In genomic region chr22:24264329-24264886, GRCh38 we compare ENCODE assay signal across 9 cellular contexts. TPM values are rescaled to one million over a fixed set of nuclear protein-coding genes. Genes with fewer than 3 reads are reported as not detected.
DNase-seq lines count a peak whose midpoint lies in the region; ATAC-seq, FAIRE-seq and TF ChIP-seq lines count a peak whose summit lies in the region.
"Not testable (repeated sequence)": the region's sequence is repeated elsewhere in the genome, so short reads cannot be mapped to it uniquely, and the experiment has no call there.
"Had no signal": no experiment of that assay in that cellular context is flagged by ENCODE, and none has a peak within 500 bp of the region (broad histone marks: within the 10 kb centered on the region; RNA-seq: fewer than 3 reads in every experiment).

No MANE protein-coding gene starts in this region.

- H4K91ac ChIP-seq in neuronal stem cell (ENCODE audit: low read depth, low read length, poor library complexity) = not testable (repeated sequence)

- H3K14ac ChIP-seq in neuronal stem cell (ENCODE audit: low read length) = not testable (repeated sequence)

- POLR2A ChIA-PET in activated CD8-positive, alpha-beta T cell treated with anti-CD3 and anti-CD28 coated beads, Interleukin-2, amount 10 ng/mL, durations not matched to agents 7 days and 5 days (lab: Charles Lee); HepG2 (lab: Yijun Ruan, JAX): not testable (repeated sequence)

- not testable (repeated sequence) for H2AFZ ChIP-seq in fibroblast of lung (ENCODE audit: low read length); HepG2 (ENCODE audit: low read length)
- H2AFZ ChIP-seq in neuronal stem cell (ENCODE audit: low read length) = peak overlapping the region; percentile 64

- not testable (repeated sequence) for H3K9me3 ChIP-seq in fibroblast of lung (ENCODE audit: control insufficient read depth, insufficient read depth, low read depth, low read length); HepG2 (ENCODE audit: low read length); neuronal stem cell (replicated peaks in 1 of 2; ENCODE audit: control insufficient read depth in 2 of 2, insufficient read depth in 1 of 2, low read depth in 1 of 2, low read length in 2 of 2); thyroid gland

- H3K27me3 Mint-ChIP-seq in activated CD8-positive, alpha-beta T cell treated with anti-CD3 and anti-CD28 coated beads, Interleukin-2, amount 10 ng/mL, durations not matched to agents 7 days and 5 days (ENCODE audit: low read depth); brain: not testable (repeated sequence)

- H3K9me3 Mint-ChIP-seq in activated CD8-positive, alpha-beta T cell treated with anti-CD3 and anti-CD28 coated beads, Interleukin-2, amount 10 ng/mL, durations not matched to agents 7 days and 5 days (ENCODE audit: insufficient read depth); brain: not testable (repeated sequence)

- peak; percentile 51 for DNase-seq in EL
- DNase-seq in LHCN-M2 (ENCODE audit: low read depth) = peak; percentile 57
- not testable (repeated sequence) for DNase-seq in activated CD8-positive, alpha-beta T cell treated with anti-CD3 and anti-CD28 coated beads, Interleukin-2, amount 10 ng/mL, durations not matched to agents 7 days and 5 days; HepG2 (ENCODE audit: low spot score); neuronal stem cell (ENCODE audit: low spot score); thyroid gland
- DNase-seq in fibroblast of lung (ENCODE audit: low read depth in 2 of 2) = peak; percentile 60 to 65

- H4K20me1 ChIP-seq in fibroblast of lung (ENCODE audit: control insufficient read depth, extremely low read depth, insufficient read depth, low read length); HepG2 (ENCODE audit: insufficient read depth, low read length): not testable (repeated sequence)

- not testable (repeated sequence) for ATAC-seq in activated CD8-positive, alpha-beta T cell treated with anti-CD3 and anti-CD28 coated beads, Interleukin-2, amount 10 ng/mL, durations not matched to agents 7 days and 5 days; HepG2

- H3K4ac ChIP-seq in neuronal stem cell (ENCODE audit: low read length) = not testable (repeated sequence)

- peak overlapping the region; percentile 69 for H3K27ac Mint-ChIP-seq in activated CD8-positive, alpha-beta T cell treated with anti-CD3 and anti-CD28 coated beads, Interleukin-2, amount 10 ng/mL, durations not matched to agents 7 days and 5 days
- peak overlapping the region in 2 of 5 experiments; percentile 96 to 98 for H3K27ac Mint-ChIP-seq in brain

- H3K23ac ChIP-seq in neuronal stem cell (ENCODE audit: low read depth, low read length, poor library complexity) = not testable (repeated sequence)

- CTCF ChIA-PET in activated CD8-positive, alpha-beta T cell treated with anti-CD3 and anti-CD28 coated beads, Interleukin-2, amount 10 ng/mL, durations not matched to agents 7 days and 5 days (lab: Charles Lee); HepG2 (lab: Yijun Ruan, JAX; ENCODE audit: low intra/inter-chr PET ratio, low total read pairs): not testable (repeated sequence)

- not testable (repeated sequence) for BruUV-seq in HepG2 (replicated peaks; lab: Mats Ljungman, UMichigan)

- not testable (repeated sequence) for H2BK5ac ChIP-seq in neuronal stem cell (ENCODE audit: low read length)

- in situ Hi-C loops in HepG2 (cut with HindIII; ENCODE audit: extremely low pct_ligation_motif_present, low pct_unique_long_range_greater_than_20kb) = not testable (repeated sequence)

- H3K79me1 ChIP-seq in neuronal stem cell (ENCODE audit: low read depth, low read length) = not testable (repeated sequence)

- H3K4me3 ChIP-seq in fibroblast of lung (replicated peaks in 1 of 4; ENCODE audit: control extremely low read depth in 1 of 4, insufficient read depth in 1 of 4, low read depth in 3 of 4, low read length in 4 of 4); HepG2 (replicated peaks in 1 of 3; ENCODE audit: insufficient read depth in 1 of 3, low read depth in 2 of 3, low read length in 3 of 3); thyroid gland (replicated peaks in 1 of 3): not testable (repeated sequence)
- peak overlapping the region in 1 of 2 donors; percentile 34 for H3K4me3 ChIP-seq in neuronal stem cell (ENCODE audit: low read length in 2 of 2)

- H3K18ac ChIP-seq in neuronal stem cell (ENCODE audit: low read length) = not testable (repeated sequence)

- not testable (repeated sequence) for H3K4me1 ChIP-seq in fibroblast of lung (ENCODE audit: control insufficient read depth, extremely low read depth, insufficient read depth, low read length)
- H3K4me1 ChIP-seq in HepG2 (ENCODE audit: insufficient read depth, low read length) = peaks cover 42% of the 10 kb centered on the region
- H3K4me1 ChIP-seq in neuronal stem cell (ENCODE audit: control insufficient read depth in 2 of 2, insufficient read depth in 1 of 2, low read depth in 1 of 2, low read length in 2 of 2) = peaks cover 1 to 21% of the 10 kb centered on the region in 2 donors
- peaks cover 0 to 12% of the 10 kb centered on the region in 2 donors for H3K4me1 ChIP-seq in thyroid gland

- not testable (repeated sequence) for TF ChIP-seq EP300 in HepG2 (IDR thresholded peaks at IDR 0.05; ENCODE audit: low read depth in 2 of 2, low read length in 2 of 2); HepG2 (CRISPR knock-in tag; IDR thresholded peaks at IDR 0.05; ENCODE audit: borderline replicate concordance)

- not testable (repeated sequence) for H2BK15ac ChIP-seq in neuronal stem cell (ENCODE audit: low read length)

- not testable (repeated sequence) for H3K9ac ChIP-seq in fibroblast of lung (ENCODE audit: insufficient read depth, low read length); HepG2 (ENCODE audit: insufficient read depth, low read depth, low read length); neuronal stem cell (ENCODE audit: low read depth, low read length, poor library complexity)

- H3K4me3 Mint-ChIP-seq in activated CD8-positive, alpha-beta T cell treated with anti-CD3 and anti-CD28 coated beads, Interleukin-2, amount 10 ng/mL, durations not matched to agents 7 days and 5 days = not testable (repeated sequence)
- peak overlapping the region in 3 of 5 experiments; percentile 41 to 67 (median 61) for H3K4me3 Mint-ChIP-seq in brain

- H2AK5ac ChIP-seq in neuronal stem cell (ENCODE audit: low read depth, low read length) = not testable (repeated sequence)

- not testable (repeated sequence) for H2BK120ac ChIP-seq in neuronal stem cell (ENCODE audit: low read depth, low read length)

- H3K36me3 ChIP-seq in fibroblast of lung (ENCODE audit: control insufficient read depth, insufficient read depth, low read length); HepG2 (replicated peaks in 1 of 2; ENCODE audit: control insufficient read depth in 1 of 2, insufficient read depth in 2 of 2, low read length in 2 of 2); neuronal stem cell (replicated peaks in 1 of 2; ENCODE audit: control insufficient read depth in 2 of 2, insufficient read depth in 2 of 2, low read length in 2 of 2); thyroid gland: not testable (repeated sequence)

- not testable (repeated sequence) for TF ChIP-seq RAD21 in HepG2 (CRISPR knock-in tag; IDR thresholded peaks at IDR 0.05)

- not testable (repeated sequence) for H3K4me2 ChIP-seq in fibroblast of lung (ENCODE audit: extremely low read depth, insufficient read depth, low read length); neuronal stem cell (ENCODE audit: insufficient read depth, low read length, poor library complexity, severe bottlenecking)
- H3K4me2 ChIP-seq in HepG2 (ENCODE audit: low read depth, low read length) = peak overlapping the region; percentile 32; the same call in 1 of the 2 replicates

- peak overlapping the region; percentile 43 for H4K8ac ChIP-seq in neuronal stem cell (ENCODE audit: low read depth, low read length)

- not testable (repeated sequence) for H3K36me3 Mint-ChIP-seq in activated CD8-positive, alpha-beta T cell treated with anti-CD3 and anti-CD28 coated beads, Interleukin-2, amount 10 ng/mL, durations not matched to agents 7 days and 5 days (ENCODE audit: low read depth); brain

- H2BK12ac ChIP-seq in neuronal stem cell (ENCODE audit: low read length) = not testable (repeated sequence)

- TF ChIP-seq POLR2A in HepG2 (IDR thresholded peaks at IDR 0.05; ENCODE audit: insufficient read depth in 1 of 2, low read depth in 2 of 2, low read length in 2 of 2); thyroid gland (IDR thresholded peaks at IDR 0.05): not testable (repeated sequence)

- H3K27me3 ChIP-seq in fibroblast of lung (ENCODE audit: control insufficient read depth, insufficient read depth, low read length); HepG2 (ENCODE audit: control insufficient read depth in 1 of 2, insufficient read depth in 2 of 2, low read length in 2 of 2); neuronal stem cell (ENCODE audit: control insufficient read depth in 3 of 3, insufficient read depth in 3 of 3, low read depth in 1 of 3, low read length in 3 of 3); thyroid gland: not testable (repeated sequence)

- peaks cover 20% of the 10 kb centered on the region for H3K4me1 Mint-ChIP-seq in activated CD8-positive, alpha-beta T cell treated with anti-CD3 and anti-CD28 coated beads, Interleukin-2, amount 10 ng/mL, durations not matched to agents 7 days and 5 days (ENCODE audit: low read depth)
- H3K4me1 Mint-ChIP-seq in brain = peaks cover 19% of the 10 kb centered on the region

- intact Hi-C loops in HepG2 (cut with micrococcal nuclease; ENCODE audit: unreplicated experiment) = not testable (repeated sequence)
- intact Hi-C loops in thyroid gland (cut with DNase I) = loop anchor here (10.0 kb wide), 1 partner anchor 310 kb away; no protein-coding TSS in a partner anchor

- 33% methylated on average over 2 of the region's 9 CpGs for WGBS in HepG2 (ENCODE audit: low lambda C conversion rate)
- no CpG with 5 or more reads among the region's 9 CpGs for WGBS in neuronal stem cell (ENCODE audit: extremely low coverage in 2 of 2, insufficient read length in 2 of 2, insufficient replicate concordance in 1 of 2), 2 donors
- WGBS in thyroid gland, 2 donors = 42 to 92% methylated on average over 2 to 4 of the region's 9 CpGs

- H3K79me2 ChIP-seq in fibroblast of lung (ENCODE audit: control insufficient read depth, insufficient read depth, low read length); HepG2 (ENCODE audit: insufficient read depth, low read length): not testable (repeated sequence)

- not testable (repeated sequence) for TF ChIP-seq CTCF in brain (conservative IDR thresholded peaks at IDR 0.05); fibroblast of lung (conservative IDR thresholded peaks at IDR 0.05 in 1 of 2, IDR thresholded peaks at IDR 0.05 in 1 of 2; ENCODE audit: low read depth in 1 of 2, low read length in 2 of 2); HepG2 (CRISPR knock-in tag; IDR thresholded peaks at IDR 0.05); thyroid gland (IDR thresholded peaks at IDR 0.05)

- H3K27ac ChIP-seq in fibroblast of lung (ENCODE audit: insufficient read depth, low read length) = peak overlapping the region; percentile 27
- H3K27ac ChIP-seq in HepG2 (ENCODE audit: extremely low read length, insufficient read depth, low read length); neuronal stem cell (replicated peaks; ENCODE audit: low read length): not testable (repeated sequence)
- peak overlapping the region in 2 of 3 donors; percentile 7 to 18 for H3K27ac ChIP-seq in thyroid gland

- FAIRE-seq in HepG2 (lab: Jason Lieb, UNC) = not testable (repeated sequence)

RNA-seq across cellular contexts. Expression of gene SPECC1L, which starts 6.2 kb away (rescaled TPM):
- total RNA-seq in LHCN-M2 (2014; rRNA removed) = 34.0 and 39.9 TPM in 2 replicates
- 20.2 TPM for polyA plus RNA-seq in LHCN-M2 (2012)
- 10 to 100 TPM; 57.6 to 59.7 TPM for total RNA-seq in activated CD8-positive, alpha-beta T cell treated with anti-CD3 and anti-CD28 coated beads, Interleukin-2, amount 10 ng/mL, durations not matched to agents 7 days and 5 days
- polyA plus RNA-seq in brain (ENCODE audit: insufficient read depth, low read depth, low replicate concordance) = 38.0 TPM
- 43.4 and 46.2 TPM in 2 replicates for total RNA-seq in fibroblast of lung
- polyA plus RNA-seq in fibroblast of lung = 28.4 and 40.3 TPM in 2 replicates
- polyA plus RNA-seq in fibroblast of lung (2012) = 22.6 and 33.8 TPM in 2 replicates
- 31.4 and 33.3 TPM in 2 replicates for polyA minus RNA-seq in fibroblast of lung (ENCODE audit: low replicate concordance)
- 30.3 and 40.2 TPM in 2 replicates for total RNA-seq in HepG2 (2016; rRNA removed; fragmentation: Illumina TruSeq; extraction: Trizol)
- total RNA-seq in HepG2 (2016; cell fraction: cytosol; rRNA removed; fragmentation: Illumina TruSeq; extraction: Trizol; ENCODE audit: low read depth) = 12.7 and 19.1 TPM in 2 replicates
- 29.7 and 36.7 TPM in 2 replicates for total RNA-seq in HepG2 (2016; cell fraction: insoluble cytoplasmic fraction; rRNA removed; fragmentation: Illumina TruSeq; extraction: Trizol)
- total RNA-seq in HepG2 (2016; cell fraction: membrane; rRNA removed; fragmentation: Illumina TruSeq; extraction: Trizol) = 23.5 and 24.7 TPM in 2 replicates
- total RNA-seq in HepG2 (2016; cell fraction: nucleus; rRNA removed; fragmentation: Illumina TruSeq; extraction: Trizol) = 33.2 and 38.0 TPM in 2 replicates
- polyA plus RNA-seq in HepG2 (2011; rRNA removed) = 14.1 and 16.9 TPM in 2 replicates
- polyA plus RNA-seq in HepG2 (2011; cell fraction: cytosol; rRNA removed) = 12.5 and 14.6 TPM in 2 replicates
- 19.0 TPM in 2 replicates for polyA plus RNA-seq in HepG2 (2011; cell fraction: nucleus; rRNA removed)
- 20.4 and 20.6 TPM in 2 replicates for polyA plus RNA-seq in HepG2 (2012)
- polyA plus RNA-seq in HepG2 (2016; cell fraction: cytosol; fragmentation: Illumina TruSeq; extraction: Trizol; ENCODE audit: low read depth) = 1.7 and 1.8 TPM in 2 replicates
- polyA plus RNA-seq in HepG2 (2016; cell fraction: insoluble cytoplasmic fraction; fragmentation: Illumina TruSeq; extraction: Trizol; ENCODE audit: low read depth) = 19.1 and 20.8 TPM in 2 replicates
- polyA plus RNA-seq in HepG2 (2016; cell fraction: membrane; fragmentation: Illumina TruSeq; extraction: Trizol; ENCODE audit: low read depth) = 5.1 and 5.2 TPM in 2 replicates
- polyA plus RNA-seq in HepG2 (2016; cell fraction: nucleus; fragmentation: Illumina TruSeq; extraction: Trizol; ENCODE audit: insufficient read depth, low read depth) = 22.8 and 26.2 TPM in 2 replicates
- 22.4 and 26.6 TPM in 2 replicates for polyA minus RNA-seq in HepG2 (2011; rRNA and poly(A)+ RNA removed; ENCODE audit: low replicate concordance)
- 16.9 and 23.3 TPM in 2 replicates for polyA minus RNA-seq in HepG2 (2011; cell fraction: cytosol; rRNA and poly(A)+ RNA removed)
- polyA minus RNA-seq in HepG2 (2011; cell fraction: nucleus; rRNA and poly(A)+ RNA removed) = 43.5 and 49.4 TPM in 2 replicates
- polyA plus RNA-seq in neuronal stem cell (2013, experiment 1 of 2) = 24.1 TPM
- polyA plus RNA-seq in neuronal stem cell (2013, experiment 2 of 2) = 26.0 TPM
- 100 to 1,000 TPM in 1 of 4 donors, 10 to 100 TPM in 3; 65.2 to 102 (median 69.2) TPM for total RNA-seq in thyroid gland

RNA-seq across cellular contexts. Expression of gene GGT5, which starts 19.5 kb away (rescaled TPM):
- total RNA-seq in LHCN-M2 (2014; rRNA removed) (28.0 and 39.4 TPM in 2 replicates), fibroblast of lung (under 0.01 and 0.51 TPM in 2 replicates), HepG2 (2016; rRNA removed; fragmentation: Illumina TruSeq; extraction: Trizol) (0.35 and 0.69 TPM in 2 replicates), thyroid gland (10 to 100 TPM; 59.0 to 99.3 (median 86.3) TPM)
- 30.2 TPM for polyA plus RNA-seq in LHCN-M2 (2012)
- under 1 TPM; 0.29 to 0.44 TPM for total RNA-seq in activated CD8-positive, alpha-beta T cell treated with anti-CD3 and anti-CD28 coated beads, Interleukin-2, amount 10 ng/mL, durations not matched to agents 7 days and 5 days
- polyA plus RNA-seq in brain (ENCODE audit: insufficient read depth, low read depth, low replicate concordance) (45.0 TPM), fibroblast of lung (2.0 and 9.1 TPM in 2 replicates), HepG2 (2011; rRNA removed) (2.1 and 3.1 TPM in 2 replicates)
- polyA plus RNA-seq in fibroblast of lung (2012) = 0.99 and 7.3 TPM in 2 replicates
- polyA minus RNA-seq in fibroblast of lung (ENCODE audit: low replicate concordance) = 7.0 and 92.0 TPM in 2 replicates
- not detected in 2 replicates for total RNA-seq in HepG2 (2016; cell fraction: cytosol; rRNA removed; fragmentation: Illumina TruSeq; extraction: Trizol; ENCODE audit: low read depth)
- total RNA-seq in HepG2 (2016; cell fraction: insoluble cytoplasmic fraction; rRNA removed; fragmentation: Illumina TruSeq; extraction: Trizol) = 0.15 and 0.56 TPM in 2 replicates
- 0.15 and 0.17 TPM in 2 replicates for total RNA-seq in HepG2 (2016; cell fraction: membrane; rRNA removed; fragmentation: Illumina TruSeq; extraction: Trizol)
- 0.34 and 0.96 TPM in 2 replicates for total RNA-seq in HepG2 (2016; cell fraction: nucleus; rRNA removed; fragmentation: Illumina TruSeq; extraction: Trizol)
- polyA plus RNA-seq in HepG2 (2011; cell fraction: cytosol; rRNA removed) = 2.3 and 3.5 TPM in 2 replicates
- 13.6 and 29.0 TPM in 2 replicates for polyA plus RNA-seq in HepG2 (2011; cell fraction: nucleus; rRNA removed)
- 0.55 and 1.0 TPM in 2 replicates for polyA plus RNA-seq in HepG2 (2012)
- 0.11 and 0.16 TPM in 2 replicates for polyA plus RNA-seq in HepG2 (2016; cell fraction: cytosol; fragmentation: Illumina TruSeq; extraction: Trizol; ENCODE audit: low read depth)
- polyA plus RNA-seq in HepG2 (2016; cell fraction: insoluble cytoplasmic fraction; fragmentation: Illumina TruSeq; extraction: Trizol; ENCODE audit: low read depth) = 0.19 TPM in 1 of 2 replicates, not detected in the other
- polyA plus RNA-seq in HepG2 (2016; cell fraction: membrane; fragmentation: Illumina TruSeq; extraction: Trizol; ENCODE audit: low read depth) = 0.35 TPM in 1 of 2 replicates, not detected in the other
- 2.3 and 3.8 TPM in 2 replicates for polyA plus RNA-seq in HepG2 (2016; cell fraction: nucleus; fragmentation: Illumina TruSeq; extraction: Trizol; ENCODE audit: insufficient read depth, low read depth)
- 0.42 and 7.4 TPM in 2 replicates for polyA minus RNA-seq in HepG2 (2011; rRNA and poly(A)+ RNA removed; ENCODE audit: low replicate concordance)
- 1.7 and 1.8 TPM in 2 replicates for polyA minus RNA-seq in HepG2 (2011; cell fraction: cytosol; rRNA and poly(A)+ RNA removed)
- polyA minus RNA-seq in HepG2 (2011; cell fraction: nucleus; rRNA and poly(A)+ RNA removed) = 2.4 and 3.9 TPM in 2 replicates
- polyA plus RNA-seq in neuronal stem cell (2013, experiment 1 of 2) = not detected
- polyA plus RNA-seq in neuronal stem cell (2013, experiment 2 of 2) = 0.01 TPM
- total RNA-seq: activated T-helper 1 cell treated with anti-CD3 and anti-CD28 coated beads, Interleukin-12 subunit alpha, Interleukin-12 subunit beta, Interleukin-2, Interleukin-4 antibody, amounts not matched to agents 30 ng/mL and 10 ng/mL and 1 ng/mL, durations not matched to agents 14 hours and 24 hours and 36 hours had no signal

Comparison
In these comparisons a context has a peak if more than half of its experiments do, and no peak if none do; other contexts are left out.
1. RNA of gene GGT5, which starts 19.5 kb away (total RNA-seq): 59.0 to 99.3 TPM in thyroid gland and 28.0 to 39.4 TPM in LHCN-M2; 0.15 to 0.96 TPM in HepG2, 0.29 to 0.44 TPM in activated CD8-positive, alpha-beta T cell treated with anti-CD3 and anti-CD28 coated beads, Interleukin-2, amount 10 ng/mL, durations not matched to agents 7 days and 5 days and under 0.01 to 0.51 TPM in fibroblast of lung; every median in the first group is over 10 times any median in the second.